9 cellular contexts compared by ENCODE assay signal in genomic region chr20:10225439-10226080, GRCh38. TPM values are rescaled to one million over a fixed set of nuclear protein-coding genes. Genes with fewer than 3 reads are reported as not detected.
DNase-seq lines count a peak whose midpoint lies in the region; ATAC-seq and TF ChIP-seq lines count a peak whose summit lies in the region.
"Had no signal": no experiment of that assay in that cellular context is flagged by ENCODE, and none has a peak within 500 bp of the region (broad histone marks: within the 10 kb centered on the region; RNA-seq: fewer than 3 reads in every experiment).

No MANE protein-coding gene starts in this region.

- peaks cover 3% of the 10 kb centered on the region for H3K27me3 Mint-ChIP-seq in HFFc6 (ENCODE audit: insufficient read depth)

- no peaks in the 10 kb centered on the region for H3K36me3 Mint-ChIP-seq in HFFc6 (ENCODE audit: low read depth)

- intact Hi-C loops in spleen (cut with DNase I; ENCODE audit: low total_unique reads) = no loop called here

- peak; percentile 45 for DNase-seq in D341Med (ENCODE audit: low spot score)
- DNase-seq in HFFc6 = no peak
- DNase-seq in OCI-M1 (lab: John Stamatoyannopoulos, UW) = peak; percentile 89
- DNase-seq in fibroblast of mammary gland (ENCODE audit: low read depth) = peak; percentile 28
- no peak for DNase-seq in spleen
- no peak for DNase-seq in mesenchymal stem cell
- DNase-seq: activated CD4-positive, CD25-positive, alpha-beta regulatory T cell had no signal

- H3K4me3 ChIP-seq in fibroblast of mammary gland (ENCODE audit: control insufficient read depth, low read depth, low read length) (no peak overlapping the region), spleen (no peak overlapping the region), mesenchymal stem cell (ENCODE audit: insufficient read depth in 1 of 2, low read depth in 1 of 2, low read length in 2 of 2) (no peak overlapping the region)

- H3K4me1 ChIP-seq in spleen (no peaks in the 10 kb centered on the region), mesenchymal stem cell (ENCODE audit: control insufficient read depth, insufficient read depth, low read depth, low read length) (no peaks in the 10 kb centered on the region)

- WGBS in spleen, 5 donors = 62 to 88% (median 70%) methylated on average over 1 of the region's 1 CpG
- 88% methylated on average over 1 of the region's 1 CpG for WGBS in mesenchymal stem cell

- no peak overlapping the region for H3K4ac ChIP-seq in mesenchymal stem cell (ENCODE audit: low read depth in 1 of 2, low read length in 2 of 2)

- no peak overlapping the region for H2BK15ac ChIP-seq in mesenchymal stem cell (ENCODE audit: low read depth, poor library complexity, severe bottlenecking)

- TF ChIP-seq CTCF in HFFc6 (IDR thresholded peaks at IDR 0.05) (peak; percentile 27; the same call in 1 of the 2 replicates), fibroblast of mammary gland (conservative IDR thresholded peaks at IDR 0.05; ENCODE audit: control insufficient read depth, insufficient read depth, low read depth, low read length) (peak; percentile 37), spleen (IDR thresholded peaks at IDR 0.05 in 8 of 11, conservative IDR thresholded peaks at IDR 0.05 in 3 of 11) (no peak)

- H3K4me2 ChIP-seq in mesenchymal stem cell (ENCODE audit: low read length, poor library complexity, severe bottlenecking) = no peak overlapping the region

- no peaks in the 10 kb centered on the region for H3K79me1 ChIP-seq in mesenchymal stem cell (replicated peaks; ENCODE audit: low read length, poor library complexity, severe bottlenecking)

- H3K27ac Mint-ChIP-seq in HFFc6 = no peak overlapping the region

- no peak overlapping the region for H3K23ac ChIP-seq in mesenchymal stem cell (ENCODE audit: low read length in 2 of 2)

- no peaks in the 10 kb centered on the region; the same call in 1 of the 2 replicates for H3K9me3 Mint-ChIP-seq in HFFc6

- H2BK120ac ChIP-seq in mesenchymal stem cell (ENCODE audit: low read depth, low read length) = no peak overlapping the region

- no peak overlapping the region for H2AK5ac ChIP-seq in mesenchymal stem cell (ENCODE audit: low read length, severe bottlenecking)

- TF ChIP-seq POLR2A in spleen (IDR thresholded peaks at IDR 0.05) = no peak

- H3K18ac ChIP-seq in mesenchymal stem cell (ENCODE audit: low read depth in 1 of 2, low read length in 2 of 2) = no peak overlapping the region

- no peak overlapping the region for H4K8ac ChIP-seq in mesenchymal stem cell (ENCODE audit: low read length)

- H3K9me3 ChIP-seq in spleen (no peaks in the 10 kb centered on the region), mesenchymal stem cell (ENCODE audit: control insufficient read depth, low read length) (no peaks in the 10 kb centered on the region)

- no peak overlapping the region for H3K14ac ChIP-seq in mesenchymal stem cell (ENCODE audit: low read length in 2 of 2)

- H3K27me3 ChIP-seq in spleen (replicated peaks in 1 of 7) (peaks cover 0 to 25% (median 6%) of the 10 kb centered on the region in 7 donors), mesenchymal stem cell (ENCODE audit: control insufficient read depth in 1 of 2, insufficient read depth in 1 of 2, low read length in 2 of 2) (peaks cover 0 to 28% of the 10 kb centered on the region in 2 experiments)

- H3K27ac ChIP-seq in spleen = no peak overlapping the region
- no peak overlapping the region for H3K27ac ChIP-seq in mesenchymal stem cell (ENCODE audit: low read length, poor library complexity, severe bottlenecking)

- no peak overlapping the region for H2BK5ac ChIP-seq in mesenchymal stem cell (ENCODE audit: low read depth, low read length, poor library complexity, severe bottlenecking)

- no peaks in the 10 kb centered on the region for H3K36me3 ChIP-seq in spleen
- H3K36me3 ChIP-seq in mesenchymal stem cell (ENCODE audit: control insufficient read depth in 1 of 2, insufficient read depth in 2 of 2, low read depth in 1 of 2, low read length in 2 of 2) = no peaks in the 10 kb centered on the region

- no peak overlapping the region for H3K9ac ChIP-seq in mesenchymal stem cell (ENCODE audit: low read length)

- H4K91ac ChIP-seq in mesenchymal stem cell (ENCODE audit: low read length) = no peak overlapping the region

- H3K4me3 Mint-ChIP-seq in HFFc6 = no peak overlapping the region

- ATAC-seq in GM21825 (IDR thresholded peaks at IDR 0.05; ENCODE audit: unreplicated experiment) (no peak), HG03442 (IDR thresholded peaks at IDR 0.05; ENCODE audit: unreplicated experiment) (no peak)

- H2AFZ ChIP-seq in mesenchymal stem cell (ENCODE audit: low read depth, low read length) = no peak overlapping the region

- no peaks in the 10 kb centered on the region for H3K4me1 Mint-ChIP-seq in HFFc6 (ENCODE audit: low read depth)

- no peak overlapping the region for H2BK12ac ChIP-seq in mesenchymal stem cell (ENCODE audit: low read length in 2 of 2)

RNA-seq across cellular contexts. Expression of gene SNAP25, which starts 6.9 kb away (rescaled TPM):
- total RNA-seq in HFFc6 (2021; fragmentation: NEBNext Ultra II Directional; extraction: Animal tissue kit (Norgen Biotek cat#: 25700)) = under 1 TPM in 1 of 6 experiments, not detected in 5; 0.10 TPM
- under 1 TPM in 1 of 7 donors, not detected in 6; 0.80 TPM for total RNA-seq in spleen
- polyA plus RNA-seq in spleen = under 1 TPM; 0.04 to 0.17 (median 0.06) TPM
- polyA plus RNA-seq in mesenchymal stem cell (2013, experiment 1 of 2) = 2.4 TPM
- polyA plus RNA-seq in mesenchymal stem cell (2013, experiment 2 of 2) = 2.2 TPM

Comparison
In these comparisons a context has a peak if more than half of its experiments do, and no peak if none do; other contexts are left out.
1. DNase-seq: peak in D341Med (single experiment), OCI-M1 (single experiment) and fibroblast of mammary gland (single experiment); none in HFFc6 (single experiment), spleen (single experiment) and mesenchymal stem cell (single experiment).
2. CTCF ChIP-seq: peak in HFFc6 (single experiment) and fibroblast of mammary gland (single experiment); none in spleen (0 of 11).